In genomic region chr6:106359989-106360409, GRCh38 we compare ENCODE assay signal across 9 cellular contexts. TPM values are rescaled to one million over a fixed set of nuclear protein-coding genes. Genes with fewer than 3 reads are reported as not detected.
DNase-seq lines count a peak whose midpoint lies in the region; ATAC-seq lines count a peak whose summit lies in the region.
"Had no signal": no experiment of that assay in that cellular context is flagged by ENCODE, and none has a peak within 500 bp of the region (broad histone marks: within the 10 kb centered on the region; RNA-seq: fewer than 3 reads in every experiment).

No MANE protein-coding gene starts in this region.

- H3K9me3 Mint-ChIP-seq in activated CD4-positive, alpha-beta T cell treated with anti-CD3 and anti-CD28 coated beads for 36 hours (ENCODE audit: low read depth), result no peaks in the 10 kb centered on the region
- no peaks in the 10 kb centered on the region for H3K9me3 Mint-ChIP-seq in activated CD4-positive, alpha-beta memory T cell treated with anti-CD3 and anti-CD28 coated beads for 36 hours
- H3K9me3 Mint-ChIP-seq in stimulated activated naive B cell treated with anti-CD40 and anti-IgM and Interleukin-4, amounts not matched to agents 10 μg/mL and 1 μg/mL and 100 μg/mL, for 72 hours, result no peaks in the 10 kb centered on the region

- CTCF ChIA-PET in activated CD4-positive, alpha-beta T cell treated with anti-CD3 and anti-CD28 coated beads for 36 hours (lab: Charles Lee), result interaction anchor here (0.7 to 3.3 kb wide), 9 partner anchors 11 to 638 kb away, joined by 3 to 38 read pairs (median 7); no protein-coding TSS in a partner anchor
- CTCF ChIA-PET in activated CD4-positive, alpha-beta memory T cell treated with anti-CD3 and anti-CD28 coated beads for 36 hours (lab: Charles Lee), result interaction anchor here (0.6 to 2.6 kb wide), 11 partner anchors 10 to 619 kb away, joined by 3 to 31 read pairs (median 5); partner anchors contain the start of gene ATG5

- intact Hi-C loops in activated CD4-positive, alpha-beta T cell treated with anti-CD3 and anti-CD28 coated beads for 36 hours (cut with DNase I, micrococcal nuclease), result loop anchor here (1.0 to 10.0 kb wide), 4 partner anchors 21 to 615 kb away; partner anchors contain the start of gene CD24 (in 1 of the 2)
- intact Hi-C loops in activated CD4-positive, alpha-beta memory T cell treated with anti-CD3 and anti-CD28 coated beads for 36 hours (cut with micrococcal nuclease), result loop anchor here (1.0 to 10.0 kb wide), 4 partner anchors 13 to 205 kb away; no protein-coding TSS in a partner anchor

- DNase-seq in activated CD4-positive, alpha-beta T cell treated with anti-CD3 and anti-CD28 coated beads for 36 hours, result no peak
- no peak for DNase-seq in activated CD4-positive, alpha-beta T cell treated with anti-CD3 and anti-CD28 coated beads for 4 hours
- no peak for DNase-seq in activated CD4-positive, alpha-beta memory T cell treated with anti-CD3 and anti-CD28 coated beads for 36 hours
- no peak for DNase-seq in stimulated activated naive B cell treated with anti-CD40 and anti-IgM and Interleukin-4, amounts not matched to agents 10 μg/mL and 1 μg/mL and 100 μg/mL, for 72 hours
- no peak for DNase-seq in effector CD4-positive, alpha-beta T cell
- DNase-seq in glomerular visceral epithelial cell (ENCODE audit: extremely low spot score), result no peak
- DNase-seq: AML-193 had no signal

- no peak overlapping the region for H3K9ac ChIP-seq in iPS-15b (ENCODE audit: low read depth, low read length)

- H3K4me3 ChIP-seq in iPS-15b (ENCODE audit: low read depth, low read length), result peak overlapping the region; percentile 81

- no peak overlapping the region for H3K27ac Mint-ChIP-seq in activated CD4-positive, alpha-beta T cell treated with anti-CD3 and anti-CD28 coated beads for 36 hours
- no peak overlapping the region for H3K27ac Mint-ChIP-seq in activated CD4-positive, alpha-beta memory T cell treated with anti-CD3 and anti-CD28 coated beads for 36 hours
- H3K27ac Mint-ChIP-seq in stimulated activated naive B cell treated with anti-CD40 and anti-IgM and Interleukin-4, amounts not matched to agents 10 μg/mL and 1 μg/mL and 100 μg/mL, for 72 hours, result no peak overlapping the region

- peaks cover 11% of the 10 kb centered on the region for H3K4me1 Mint-ChIP-seq in activated CD4-positive, alpha-beta T cell treated with anti-CD3 and anti-CD28 coated beads for 36 hours
- H3K4me1 Mint-ChIP-seq in activated CD4-positive, alpha-beta memory T cell treated with anti-CD3 and anti-CD28 coated beads for 36 hours (ENCODE audit: low read depth), result peaks cover 9% of the 10 kb centered on the region
- peaks cover 8 to 13% of the 10 kb centered on the region in 2 donors for H3K4me1 Mint-ChIP-seq in stimulated activated naive B cell treated with anti-CD40 and anti-IgM and Interleukin-4, amounts not matched to agents 10 μg/mL and 1 μg/mL and 100 μg/mL, for 72 hours

- H3K4me3 Mint-ChIP-seq in activated CD4-positive, alpha-beta T cell treated with anti-CD3 and anti-CD28 coated beads for 36 hours, result peak overlapping the region; percentile 66
- H3K4me3 Mint-ChIP-seq in activated CD4-positive, alpha-beta memory T cell treated with anti-CD3 and anti-CD28 coated beads for 36 hours, result peak overlapping the region; percentile 33
- H3K4me3 Mint-ChIP-seq in stimulated activated naive B cell treated with anti-CD40 and anti-IgM and Interleukin-4, amounts not matched to agents 10 μg/mL and 1 μg/mL and 100 μg/mL, for 72 hours, result peak overlapping the region; percentile 76 to 87

- no peaks in the 10 kb centered on the region for H3K36me3 Mint-ChIP-seq in activated CD4-positive, alpha-beta T cell treated with anti-CD3 and anti-CD28 coated beads for 36 hours (ENCODE audit: low read depth)
- H3K36me3 Mint-ChIP-seq in activated CD4-positive, alpha-beta memory T cell treated with anti-CD3 and anti-CD28 coated beads for 36 hours, result no peaks in the 10 kb centered on the region
- no peaks in the 10 kb centered on the region for H3K36me3 Mint-ChIP-seq in stimulated activated naive B cell treated with anti-CD40 and anti-IgM and Interleukin-4, amounts not matched to agents 10 μg/mL and 1 μg/mL and 100 μg/mL, for 72 hours

- no peaks in the 10 kb centered on the region for H3K9me3 ChIP-seq in iPS-15b (ENCODE audit: control insufficient read depth, insufficient read depth, low read length)

- peaks cover 3% of the 10 kb centered on the region for H3K4me1 ChIP-seq in iPS-15b (ENCODE audit: control insufficient read depth, insufficient read depth, low read length)

- ATAC-seq in activated CD4-positive, alpha-beta T cell treated with anti-CD3 and anti-CD28 coated beads for 36 hours, result no peak
- ATAC-seq in stimulated activated naive B cell treated with anti-CD40 and anti-IgM and Interleukin-4, amounts not matched to agents 10 μg/mL and 1 μg/mL and 100 μg/mL, for 72 hours (replicated peaks), result no peak
- ATAC-seq in HG03342 (IDR thresholded peaks at IDR 0.05; ENCODE audit: unreplicated experiment), result no peak

- H3K27me3 Mint-ChIP-seq in activated CD4-positive, alpha-beta T cell treated with anti-CD3 and anti-CD28 coated beads for 36 hours, result peaks cover 47% of the 10 kb centered on the region
- peaks cover 39% of the 10 kb centered on the region for H3K27me3 Mint-ChIP-seq in activated CD4-positive, alpha-beta memory T cell treated with anti-CD3 and anti-CD28 coated beads for 36 hours
- peaks cover 40 to 50% of the 10 kb centered on the region in 2 donors for H3K27me3 Mint-ChIP-seq in stimulated activated naive B cell treated with anti-CD40 and anti-IgM and Interleukin-4, amounts not matched to agents 10 μg/mL and 1 μg/mL and 100 μg/mL, for 72 hours

- no peaks in the 10 kb centered on the region for H3K36me3 ChIP-seq in iPS-15b (ENCODE audit: control insufficient read depth, insufficient read depth, low read length)

- POLR2A ChIA-PET in activated CD4-positive, alpha-beta T cell treated with anti-CD3 and anti-CD28 coated beads for 36 hours (lab: Charles Lee), result no interaction called here
- POLR2A ChIA-PET in activated CD4-positive, alpha-beta memory T cell treated with anti-CD3 and anti-CD28 coated beads for 36 hours (lab: Charles Lee), result no interaction called here

- H3K27me3 ChIP-seq in iPS-15b (ENCODE audit: control insufficient read depth, insufficient read depth, low read length), result peaks cover 9% of the 10 kb centered on the region

RNA-seq across cellular contexts. Expression of gene CRYBG1, which starts 0.5 kb away (rescaled TPM):
- total RNA-seq in activated CD4-positive, alpha-beta T cell treated with anti-CD3 and anti-CD28 coated beads for 36 hours, result 10 to 100 TPM; 26.2 to 26.6 TPM
- total RNA-seq in activated CD4-positive, alpha-beta memory T cell treated with anti-CD3 and anti-CD28 coated beads for 36 hours, result 10 to 100 TPM; 38.4 to 39.3 TPM

RNA-seq across cellular contexts. Expression of gene ATG5, which starts 34.4 kb away (rescaled TPM):
- 10 to 100 TPM; 27.2 to 31.6 TPM for total RNA-seq in activated CD4-positive, alpha-beta T cell treated with anti-CD3 and anti-CD28 coated beads for 36 hours
- 10 to 100 TPM; 29.2 TPM for total RNA-seq in activated CD4-positive, alpha-beta memory T cell treated with anti-CD3 and anti-CD28 coated beads for 36 hours
